In genomic region chr2:100102466-100103180, GRCh38 we compare ENCODE assay signal across 8 cellular contexts. TPM values are rescaled to one million over a fixed set of nuclear protein-coding genes. Genes with fewer than 3 reads are reported as not detected.
DNase-seq lines count a peak whose midpoint lies in the region; ATAC-seq and TF ChIP-seq lines count a peak whose summit lies in the region.
"Not testable (repeated sequence)": the region's sequence is repeated elsewhere in the genome, so short reads cannot be mapped to it uniquely, and the experiment has no call there.

No MANE protein-coding gene starts in this region.

- not testable (repeated sequence) for H3K4me3 ChIP-seq in mucosa of descending colon

- peak overlapping the region in 2 of 3 donors; percentile 47 to 69 for H3K4me3 Mint-ChIP-seq in T-cell
- H3K4me3 Mint-ChIP-seq in activated naive CD8-positive, alpha-beta T cell = peak overlapping the region; percentile 69
- H3K4me3 Mint-ChIP-seq in effector memory CD8-positive, alpha-beta T cell = peak overlapping the region; percentile 41 to 53
- peak overlapping the region; percentile 84 for H3K4me3 Mint-ChIP-seq in neural crest cell
- H3K4me3 Mint-ChIP-seq in stimulated activated effector memory CD8-positive, alpha-beta T cell treated with anti-CD3 and anti-CD28 coated beads, Interleukin-12 subunit alpha, Interleukin-12 subunit beta, amount 100 ng/mL, for 72 hours = not testable (repeated sequence)

- H3K36me3 Mint-ChIP-seq in T-cell; activated naive CD8-positive, alpha-beta T cell; effector memory CD8-positive, alpha-beta T cell (ENCODE audit: insufficient read depth); neural crest cell (ENCODE audit: low read depth); stimulated activated effector memory CD8-positive, alpha-beta T cell treated with anti-CD3 and anti-CD28 coated beads, Interleukin-12 subunit alpha, Interleukin-12 subunit beta, amount 100 ng/mL, for 72 hours: not testable (repeated sequence)

- not testable (repeated sequence) for H3K36me3 ChIP-seq in mucosa of descending colon (ENCODE audit: low read depth)

- ATAC-seq in GM18502 (IDR thresholded peaks at IDR 0.05; ENCODE audit: poor library complexity, unreplicated experiment) (peak; percentile 49), HG02610 (IDR thresholded peaks at IDR 0.05; ENCODE audit: unreplicated experiment) (peak; percentile 50), mucosa of descending colon (peak; percentile 66)
- not testable (repeated sequence) for ATAC-seq in T-cell (replicated peaks in 1 of 4); effector memory CD8-positive, alpha-beta T cell (replicated peaks)
- ATAC-seq in stimulated activated effector memory CD8-positive, alpha-beta T cell treated with anti-CD3 and anti-CD28 coated beads, Interleukin-12 subunit alpha, Interleukin-12 subunit beta, amount 100 ng/mL, for 72 hours = peak; percentile 41

- H3K9me3 Mint-ChIP-seq in T-cell; activated naive CD8-positive, alpha-beta T cell (ENCODE audit: low read depth); effector memory CD8-positive, alpha-beta T cell; neural crest cell; stimulated activated effector memory CD8-positive, alpha-beta T cell treated with anti-CD3 and anti-CD28 coated beads, Interleukin-12 subunit alpha, Interleukin-12 subunit beta, amount 100 ng/mL, for 72 hours: not testable (repeated sequence)

- not testable (repeated sequence) for H3K27ac Mint-ChIP-seq in T-cell; activated naive CD8-positive, alpha-beta T cell; effector memory CD8-positive, alpha-beta T cell; neural crest cell (ENCODE audit: unreplicated experiment); stimulated activated effector memory CD8-positive, alpha-beta T cell treated with anti-CD3 and anti-CD28 coated beads, Interleukin-12 subunit alpha, Interleukin-12 subunit beta, amount 100 ng/mL, for 72 hours

- CTCF ChIA-PET in T-cell (lab: Charles Lee) = not testable (repeated sequence)

- not testable (repeated sequence) for H3K4me1 ChIP-seq in mucosa of descending colon (ENCODE audit: low read depth)

- not testable (repeated sequence) for H3K9me3 ChIP-seq in mucosa of descending colon

- TF ChIP-seq CTCF in mucosa of descending colon (IDR thresholded peaks at IDR 0.05); neural crest cell (conservative IDR thresholded peaks at IDR 0.05): not testable (repeated sequence)

- POLR2A ChIA-PET in T-cell (lab: Charles Lee) = not testable (repeated sequence)

- peaks cover 7 to 13% of the 10 kb centered on the region in 2 donors for H3K27me3 Mint-ChIP-seq in T-cell
- H3K27me3 Mint-ChIP-seq in activated naive CD8-positive, alpha-beta T cell = peaks cover 15% of the 10 kb centered on the region
- H3K27me3 Mint-ChIP-seq in effector memory CD8-positive, alpha-beta T cell = peaks cover 18 to 24% of the 10 kb centered on the region in 2 donors
- H3K27me3 Mint-ChIP-seq in neural crest cell (ENCODE audit: low read depth) = not testable (repeated sequence)

- H3K4me1 Mint-ChIP-seq in T-cell (peaks cover 8 to 12% (median 8%) of the 10 kb centered on the region in 3 donors), neural crest cell (peaks cover 23% of the 10 kb centered on the region)
- not testable (repeated sequence) for H3K4me1 Mint-ChIP-seq in activated naive CD8-positive, alpha-beta T cell (ENCODE audit: low read depth); effector memory CD8-positive, alpha-beta T cell (ENCODE audit: low read depth in 2 of 2); stimulated activated effector memory CD8-positive, alpha-beta T cell treated with anti-CD3 and anti-CD28 coated beads, Interleukin-12 subunit alpha, Interleukin-12 subunit beta, amount 100 ng/mL, for 72 hours

- intact Hi-C loops in mucosa of descending colon (cut with DNase I, micrococcal nuclease) = not testable (repeated sequence)

- DNase-seq in T-cell; effector memory CD8-positive, alpha-beta T cell; mucosa of descending colon; neural crest cell (ENCODE audit: low read depth, low spot score); stimulated activated effector memory CD8-positive, alpha-beta T cell treated with anti-CD3 and anti-CD28 coated beads, Interleukin-12 subunit alpha, Interleukin-12 subunit beta, amount 100 ng/mL, for 72 hours (ENCODE audit: low spot score in 2 of 2): not testable (repeated sequence)

RNA-seq across cellular contexts. Expression of gene AFF3, which starts 39.8 kb away (rescaled TPM):
- total RNA-seq in T-cell = 10 to 100 TPM in 4 of 5 donors, 1 to 10 TPM in 1; 9.9 to 23.5 (median 11.5) TPM
- total RNA-seq in mucosa of descending colon = 10 to 100 TPM in 1 of 3 donors, 1 to 10 TPM in 2; 4.2 to 56.6 (median 5.2) TPM
- 20.9 and 25.7 TPM in 2 replicates for total RNA-seq in neural crest cell
